In genomic region chr5:1827410-1828397, GRCh38 we compare ENCODE assay signal across 10 cellular contexts. TPM values are rescaled to one million over a fixed set of nuclear protein-coding genes. Genes with fewer than 3 reads are reported as not detected.
DNase-seq lines count a peak whose midpoint lies in the region; ATAC-seq lines count a peak whose summit lies in the region.
"Had no signal": no experiment of that assay in that cellular context is flagged by ENCODE, and none has a peak within 500 bp of the region (broad histone marks: within the 10 kb centered on the region; RNA-seq: fewer than 3 reads in every experiment).

No MANE protein-coding gene starts in this region.

- no peaks in the 10 kb centered on the region for H3K27me3 Mint-ChIP-seq in activated CD4-positive, alpha-beta T cell treated with anti-CD3 and anti-CD28 coated beads, Interleukin-2, amount 10 ng/mL, durations not matched to agents 24 days and 14 days

- no peaks in the 10 kb centered on the region for H3K9me3 Mint-ChIP-seq in activated CD4-positive, alpha-beta T cell treated with anti-CD3 and anti-CD28 coated beads, Interleukin-2, amount 10 ng/mL, durations not matched to agents 24 days and 14 days

- DNase-seq in stimulated activated CD4-positive, alpha-beta T cell treated with anti-CD3 and anti-CD28 coated beads, Interleukin-15, amount 100 ng/mL, for 24 hours: peak; percentile 20
- DNase-seq in stimulated activated CD4-positive, alpha-beta T cell treated with anti-CD3 and anti-CD28 coated beads, Interleukin-4, amount 100 ng/mL, for 24 hours: no peak
- DNase-seq in activated CD4-positive, alpha-beta T cell treated with anti-CD3 and anti-CD28 coated beads, Interleukin-2, amount 10 ng/mL, durations not matched to agents 24 days and 14 days: peak; percentile 66
- peak; percentile 82 for DNase-seq in iPS-NIHi11 (ENCODE audit: low spot score)
- no peak for DNase-seq in DMS153 treated with DMSO at 0.1 percent for 48 hours (lab: John Stamatoyannopoulos, UW; ENCODE audit: unreplicated experiment)
- no peak for DNase-seq in NCI-H1694 (lab: John Stamatoyannopoulos, UW)
- no peak for DNase-seq in COR-L47 (lab: John Stamatoyannopoulos, UW)
- DNase-seq: anterior cingulate cortex, NCI-H774 had no signal

- no peak for ATAC-seq in HG02973 (IDR thresholded peaks at IDR 0.05; ENCODE audit: unreplicated experiment)

- no peak overlapping the region for H3K4me3 Mint-ChIP-seq in activated CD4-positive, alpha-beta T cell treated with anti-CD3 and anti-CD28 coated beads, Interleukin-2, amount 10 ng/mL, durations not matched to agents 24 days and 14 days

- intact Hi-C loops in activated CD4-positive, alpha-beta T cell treated with anti-CD3 and anti-CD28 coated beads, Interleukin-2, amount 10 ng/mL, durations not matched to agents 24 days and 14 days (cut with micrococcal nuclease): no loop called here

- no peak overlapping the region for H3K27ac Mint-ChIP-seq in activated CD4-positive, alpha-beta T cell treated with anti-CD3 and anti-CD28 coated beads, Interleukin-2, amount 10 ng/mL, durations not matched to agents 24 days and 14 days

- no peaks in the 10 kb centered on the region for H3K36me3 Mint-ChIP-seq in activated CD4-positive, alpha-beta T cell treated with anti-CD3 and anti-CD28 coated beads, Interleukin-2, amount 10 ng/mL, durations not matched to agents 24 days and 14 days (ENCODE audit: low read depth)

- no peaks in the 10 kb centered on the region for H3K4me1 Mint-ChIP-seq in activated CD4-positive, alpha-beta T cell treated with anti-CD3 and anti-CD28 coated beads, Interleukin-2, amount 10 ng/mL, durations not matched to agents 24 days and 14 days

RNA-seq across cellular contexts. Expression of gene NDUFS6, which starts 26.5 kb away (rescaled TPM):
- 37.8 and 40.3 TPM in 2 replicates for total RNA-seq in activated CD4-positive, alpha-beta T cell treated with anti-CD3 and anti-CD28 coated beads, Interleukin-2, amount 10 ng/mL, durations not matched to agents 24 days and 14 days

RNA-seq across cellular contexts. Expression of gene MRPL36, which starts 28.1 kb away (rescaled TPM):
- 107 and 108 TPM in 2 replicates for total RNA-seq in activated CD4-positive, alpha-beta T cell treated with anti-CD3 and anti-CD28 coated beads, Interleukin-2, amount 10 ng/mL, durations not matched to agents 24 days and 14 days

RNA-seq across cellular contexts. Expression of gene IRX4, which starts 55.0 kb away (rescaled TPM):
- not detected in 2 replicates for total RNA-seq in activated CD4-positive, alpha-beta T cell treated with anti-CD3 and anti-CD28 coated beads, Interleukin-2, amount 10 ng/mL, durations not matched to agents 24 days and 14 days

Comparison
In these comparisons a context has a peak if more than half of its experiments do, and no peak if none do; other contexts are left out.
1. DNase-seq: peak in stimulated activated CD4-positive, alpha-beta T cell treated with anti-CD3 and anti-CD28 coated beads, Interleukin-15, amount 100 ng/mL, for 24 hours (single experiment), activated CD4-positive, alpha-beta T cell treated with anti-CD3 and anti-CD28 coated beads, Interleukin-2, amount 10 ng/mL, durations not matched to agents 24 days and 14 days (single experiment) and iPS-NIHi11 (single experiment); none in stimulated activated CD4-positive, alpha-beta T cell treated with anti-CD3 and anti-CD28 coated beads, Interleukin-4, amount 100 ng/mL, for 24 hours (single experiment), DMS153 treated with DMSO at 0.1 percent for 48 hours (single experiment), NCI-H1694 (single experiment) and COR-L47 (single experiment).